Comparison of ENCODE assay signal across 8 cellular contexts in genomic region chr2:64453710-64454315, GRCh38. TPM values are rescaled to one million over a fixed set of nuclear protein-coding genes. Genes with fewer than 3 reads are reported as not detected.
DNase-seq lines count a peak whose midpoint lies in the region; ATAC-seq and TF ChIP-seq lines count a peak whose summit lies in the region.

Gene LGALSL, plus strand, starts transcription at chr2:64454162. Its CDS starts 384 bp downstream, at chr2:64454546.

- POLR2A ChIA-PET in WTC11 (lab: Charles Lee), result interaction anchor here (1.0 kb wide), 1 partner anchor 123 kb away, joined by 4 read pairs; no protein-coding TSS in a partner anchor

- DNase-seq in NCI-H82 (lab: John Stamatoyannopoulos, UW) (peak; percentile 72), NCI-H82 treated with DMSO at 0.1 percent for 48 hours (lab: John Stamatoyannopoulos, UW; ENCODE audit: unreplicated experiment) (no peak), HuH-7.5 (ENCODE audit: low spot score) (peak; percentile 87), WTC11 (ENCODE audit: low spot score) (peak; percentile 85), epithelial cell of proximal tubule (ENCODE audit: low read depth) (no peak), mucosa of gallbladder (ENCODE audit: low spot score) (peak; percentile 66), upper lobe of left lung (peak in 1 of 2 donors; percentile 93)

- ATAC-seq in GM21529 (IDR thresholded peaks at IDR 0.05; ENCODE audit: unreplicated experiment) (peak; percentile 68), WTC11 (peak; percentile 85), upper lobe of left lung (ENCODE audit: low FRiP score in 2 of 2) (peak; percentile 93 to 94)

- H3K9me3 ChIP-seq in upper lobe of left lung, result no peaks in the 10 kb centered on the region

- peaks cover 16% of the 10 kb centered on the region for H3K36me3 Mint-ChIP-seq in WTC11

- peak within 1 kb of the TSS; percentile 91 for H3K4me3 Mint-ChIP-seq in WTC11

- H3K27me3 ChIP-seq in upper lobe of left lung, result no peaks in the 10 kb centered on the region

- peak within 1 kb of the TSS; percentile 71 for H3K4me3 ChIP-seq in epithelial cell of proximal tubule (ENCODE audit: low read depth, low read length)
- H3K4me3 ChIP-seq in upper lobe of left lung, result peak within 1 kb of the TSS; percentile 74 to 96 (median 88)

- TF ChIP-seq POLR2A in upper lobe of left lung (IDR thresholded peaks at IDR 0.05), result peak in 2 of 4 donors; percentile 67 to 79

- H3K9me3 Mint-ChIP-seq in WTC11, result no peaks in the 10 kb centered on the region

- peak within 1 kb of the TSS; percentile 98 for H3K27ac Mint-ChIP-seq in WTC11

- peaks cover 37% of the 10 kb centered on the region for H3K4me1 Mint-ChIP-seq in WTC11

- no peaks in the 10 kb centered on the region for H3K27me3 Mint-ChIP-seq in WTC11 (ENCODE audit: low read depth)

- CTCF ChIA-PET in WTC11 (lab: Charles Lee), result interaction anchor here (0.7 to 2.5 kb wide), 4 partner anchors 34 to 175 kb away, joined by 3 to 15 read pairs (median 6); no protein-coding TSS in a partner anchor

- no peak for TF ChIP-seq EP300 in upper lobe of left lung (IDR thresholded peaks at IDR 0.05)

- 3 to 6% methylated on average over 2 to 9 of the region's 50 CpGs for WGBS in upper lobe of left lung, 2 donors

- peak within 1 kb of the TSS; percentile 91 to 98 (median 96) for H3K27ac ChIP-seq in upper lobe of left lung

- no peak for TF ChIP-seq CTCF in WTC11 (IDR thresholded peaks at IDR 0.05)
- no peak for TF ChIP-seq CTCF in epithelial cell of proximal tubule (conservative IDR thresholded peaks at IDR 0.05; ENCODE audit: low read depth, low read length)
- TF ChIP-seq CTCF in upper lobe of left lung (IDR thresholded peaks at IDR 0.05), result no peak

- H3K4me1 ChIP-seq in upper lobe of left lung, result peaks cover 10 to 34% (median 19%) of the 10 kb centered on the region in 4 donors

- H3K36me3 ChIP-seq in upper lobe of left lung, result peaks cover 2 to 23% (median 4%) of the 10 kb centered on the region in 4 donors

TF ChIP-seq in WTC11, 78 proteins besides CTCF, POLR2A, EP300 and RAD21 (continues in another document):
- TF ChIP-seq ATF1 (CRISPR knock-in tag; IDR thresholded peaks at IDR 0.05) (no peak), NR3C1 (CRISPR knock-in tag; conservative IDR thresholded peaks at IDR 0.05; ENCODE audit: low read depth) (peak; percentile 86; the same call in 1 of the 2 replicates), NR1H2 (CRISPR knock-in tag; IDR thresholded peaks at IDR 0.05) (no peak), TEAD1 (CRISPR knock-in tag; IDR thresholded peaks at IDR 0.05) (no peak; the same call in 1 of the 2 replicates), ATF3 (CRISPR knock-in tag; conservative IDR thresholded peaks at IDR 0.05) (no peak), ARID4B (CRISPR knock-in tag; IDR thresholded peaks at IDR 0.05; ENCODE audit: borderline replicate concordance) (no peak), ZNF512 (CRISPR knock-in tag; IDR thresholded peaks at IDR 0.05; ENCODE audit: borderline replicate concordance) (no peak), USF1 (CRISPR knock-in tag; IDR thresholded peaks at IDR 0.05) (peak; percentile 82), STAT6 (CRISPR knock-in tag; conservative IDR thresholded peaks at IDR 0.05; ENCODE audit: low read depth) (0 out of 2 replicates have a peak, but pooled peaks have one; percentile 34), E2F5 (CRISPR knock-in tag; IDR thresholded peaks at IDR 0.05) (0 out of 2 replicates have a peak, but pooled peaks have one; percentile 65), ZMAT4 (CRISPR knock-in tag; IDR thresholded peaks at IDR 0.05) (no peak), MXD4 (CRISPR knock-in tag; IDR thresholded peaks at IDR 0.05; ENCODE audit: borderline replicate concordance) (no peak)

RNA-seq across cellular contexts. Expression of gene LGALSL, which starts in this region (rescaled TPM):
- total RNA-seq in WTC11 (2021) (21.0 to 26.5 TPM (median 24.2 TPM) in 3 replicates), epithelial cell of proximal tubule (4.4 and 20.1 TPM in 2 replicates), mucosa of gallbladder (19.9 TPM), upper lobe of left lung (10 to 100 TPM in 5 of 6 donors, 1 to 10 TPM in 1; 8.4 to 31.5 (median 21.1) TPM)

Comparison
In these comparisons a context has a peak if more than half of its experiments do, and no peak if none do; other contexts are left out.
1. DNase-seq: peak in NCI-H82 (single experiment), HuH-7.5 (single experiment), WTC11 (single experiment) and mucosa of gallbladder (single experiment); none in NCI-H82 treated with DMSO at 0.1 percent for 48 hours (single experiment) and epithelial cell of proximal tubule (single experiment).
2. Peak in every context shown above with its lines, with median percentiles within 50 percentile points of each other: ATAC-seq.